ENCODE assay signal across 17 cellular contexts in genomic region chr5:10746711-10747110, GRCh38. TPM values are rescaled to one million over a fixed set of nuclear protein-coding genes. Genes with fewer than 3 reads are reported as not detected.
A peak's percentile ranks its signal among the peaks of the same experiment; 100 is the strongest.
DNase-seq lines count a peak whose midpoint lies in the region; ATAC-seq, FAIRE-seq and TF ChIP-seq lines count a peak whose summit lies in the region.
"Had no signal": no experiment of that assay in that cellular context is flagged by ENCODE, and none has a peak within 500 bp of the region (broad histone marks: within the 10 kb centered on the region; RNA-seq: fewer than 3 reads in every experiment).

No MANE protein-coding gene starts in this region.

- no peak overlapping the region for H3K27ac ChIP-seq in left ventricle myocardium inferior (replicated peaks)
- no peak overlapping the region for H3K27ac ChIP-seq in GM12878 (ENCODE audit: control insufficient read depth, insufficient read depth)
- no peak overlapping the region for H3K27ac ChIP-seq in upper lobe of right lung

- WGBS in GM12878 (ENCODE audit: insufficient coverage, insufficient replicate concordance, low lambda C conversion rate, missing lambda C conversion rate) = 98% methylated on average over 6 of the region's 6 CpGs

- H3K9me3 ChIP-seq in left ventricle myocardium inferior (replicated peaks) (no peaks in the 10 kb centered on the region), GM12878 (replicated peaks; ENCODE audit: control insufficient read depth, insufficient read depth, low read length) (no peaks in the 10 kb centered on the region; the same call in 1 of the 3 replicates), upper lobe of right lung (no peaks in the 10 kb centered on the region)

- no peak for FAIRE-seq in GM12878 (lab: Jason Lieb, UNC)

- in situ Hi-C loops in GM12878 (cut with MboI) = no loop called here

- peaks cover 40% of the 10 kb centered on the region for H3K4me1 ChIP-seq in left ventricle myocardium inferior
- peaks cover 6% of the 10 kb centered on the region for H3K4me1 ChIP-seq in GM12878 (ENCODE audit: control insufficient read depth, insufficient read depth, low read length)
- H3K4me1 ChIP-seq in upper lobe of right lung = peaks cover 13% of the 10 kb centered on the region

- H2AFZ ChIP-seq in GM12878 (ENCODE audit: control insufficient read depth, low read depth, low read length) = no peak overlapping the region

- peaks cover 58% of the 10 kb centered on the region for H3K36me3 ChIP-seq in left ventricle myocardium inferior
- H3K36me3 ChIP-seq in GM12878 (ENCODE audit: control insufficient read depth in 2 of 2, insufficient read depth in 2 of 2, low read length in 1 of 2) = peaks cover 12 to 40% of the 10 kb centered on the region in 2 experiments
- H3K36me3 ChIP-seq in upper lobe of right lung = peaks cover 61% of the 10 kb centered on the region

- DNase-seq in Right ventricle myocardium superior (no peak), left ventricle myocardium inferior (no peak), GM12878 (ENCODE audit: low read depth, low spot score) (no peak), medulla oblongata (ENCODE audit: extremely low spot score) (peak; percentile 75), upper lobe of right lung (no peak), omental fat pad (ENCODE audit: low spot score) (no peak), COLO668 (lab: John Stamatoyannopoulos, UW; ENCODE audit: unreplicated experiment) (no peak)
- DNase-seq in activated CD4-positive, alpha-beta T cell treated with anti-CD3 and anti-CD28 coated beads for 1 hour = no peak
- DNase-seq: ACHN; activated CD4-positive, alpha-beta memory T cell treated with anti-CD3 and anti-CD28 coated beads, Interleukin-2, amount 10 ng/mL, durations not matched to agents 7 days and 5 days; activated naive CD4-positive, alpha-beta T cell treated with Interleukin-2 at 50 U/mL for 16 hours; caudate nucleus; DMS 273 treated with DMSO at 0.1 percent for 48 hours; erythroblast; natural killer cell; NCI-H446 treated with DMSO at 0.1 percent for 48 hours; T-helper 2 cell had no signal

- H3K27me3 ChIP-seq in left ventricle myocardium inferior (ENCODE audit: low read depth) (no peaks in the 10 kb centered on the region), GM12878 (replicated peaks in 1 of 2; ENCODE audit: control insufficient read depth in 2 of 2, insufficient read depth in 2 of 2, low read length in 1 of 2) (no peaks in the 10 kb centered on the region), upper lobe of right lung (no peaks in the 10 kb centered on the region)

- ATAC-seq in Right ventricle myocardium superior (ENCODE audit: poor library complexity) = peak; percentile 53
- ATAC-seq in GM12878 = peak; percentile 12; the same call in 2 of the 3 replicates
- peak; percentile 90 for ATAC-seq in upper lobe of right lung
- no peak for ATAC-seq in omental fat pad (ENCODE audit: low FRiP score)
- ATAC-seq: natural killer cell had no signal

- BruUV-seq in GM12878 (replicated peaks; lab: Mats Ljungman, UMichigan) = no TSS peak

- H4K20me1 ChIP-seq in GM12878 (ENCODE audit: control insufficient read depth, insufficient read depth) = peaks cover 5% of the 10 kb centered on the region

- H3K79me2 ChIP-seq in GM12878 (ENCODE audit: control insufficient read depth, insufficient read depth, low read length) = peaks cover 12% of the 10 kb centered on the region

- no peak for TF ChIP-seq RAD21 in GM12878 (IDR thresholded peaks at IDR 0.05; ENCODE audit: insufficient read depth, low read depth, low read length)

- SMC1A ChIA-PET in GM12878 (lab: Charles Lee; ENCODE audit: uncharacterized antibody, unreplicated experiment) = interaction anchor here (0.7 kb wide), 1 partner anchor 9 kb away, joined by 3 read pairs; no protein-coding TSS in a partner anchor

- no peak for TF ChIP-seq POLR2A in GM12878 (IDR thresholded peaks at IDR 0.05; ENCODE audit: low read depth, low read length)

- H3K9ac ChIP-seq in GM12878 (ENCODE audit: control insufficient read depth, insufficient read depth, low read length) = no peak overlapping the region

- POLR2A ChIA-PET in GM12878 (lab: Charles Lee) = no interaction called here

- H3K4me3 ChIP-seq in left ventricle myocardium inferior (no peak overlapping the region), GM12878 (no peak overlapping the region), upper lobe of right lung (no peak overlapping the region)

- RAD21 ChIA-PET in GM12878 (lab: Charles Lee; ENCODE audit: unreplicated experiment) = no interaction called here

- H3K4me2 ChIP-seq in GM12878 (ENCODE audit: control insufficient read depth, insufficient read depth) = no peak overlapping the region

- no peak for TF ChIP-seq EP300 in GM12878 (IDR thresholded peaks at IDR 0.05; ENCODE audit: borderline replicate concordance in 1 of 2, control insufficient read depth in 1 of 2, low read depth in 2 of 2, low read length in 2 of 2)

- TF ChIP-seq CTCF in left ventricle myocardium inferior (IDR thresholded peaks at IDR 0.05; ENCODE audit: borderline replicate concordance) (no peak), GM12878 (IDR thresholded peaks at IDR 0.05 in 2 of 3, conservative IDR thresholded peaks at IDR 0.05 in 1 of 3; ENCODE audit: control insufficient read depth in 2 of 3, extremely low read depth in 1 of 3, insufficient read depth in 1 of 3, low read depth in 3 of 3, low read length in 3 of 3) (no peak), upper lobe of right lung (IDR thresholded peaks at IDR 0.05) (no peak), omental fat pad (IDR thresholded peaks at IDR 0.05) (no peak)

- CTCF ChIA-PET in GM12878 (lab: Yijun Ruan, JAX) = no interaction called here

- intact Hi-C loops in Right ventricle myocardium superior (cut with DNase I) = no loop called here
- intact Hi-C loops in left ventricle myocardium inferior (cut with micrococcal nuclease) = no loop called here
- intact Hi-C loops in GM12878 (cut with micrococcal nuclease; ENCODE audit: unreplicated experiment) = no loop called here
- intact Hi-C loops in upper lobe of right lung (cut with DNase I) = no loop called here

TF ChIP-seq in GM12878, 131 proteins besides CTCF, POLR2A, EP300 and RAD21:
- peak; percentile 42; the same call in 1 of the 2 replicates for TF ChIP-seq SPI1 (IDR thresholded peaks at IDR 0.05; ENCODE audit: borderline replicate concordance, insufficient read depth, low read depth, low read length)
- TF ChIP-seq IRF4 (IDR thresholded peaks at IDR 0.05; ENCODE audit: low read depth, low read length) = no peak
TF ChIP-seq in GM12878: peak in this region for 1.

RNA-seq across cellular contexts. Expression of gene DAP, which starts 14.3 kb away (rescaled TPM):
- 13.6 TPM for total RNA-seq in Right ventricle myocardium superior
- 22.9 TPM for total RNA-seq in left ventricle myocardium inferior
- 67.9 and 68.0 TPM in 2 replicates for total RNA-seq in GM12878 (2013; cell fraction: nucleolus; rRNA removed)
- total RNA-seq in GM12878 (2014; rRNA removed) = 24.9 and 25.7 TPM in 2 replicates
- total RNA-seq in GM12878 (2014; rRNA removed; fragmentation: Illumina TruSeq; extraction: Trizol) = 27.2 and 28.9 TPM in 2 replicates
- total RNA-seq in GM12878 (2021) = 93.1 and 94.8 TPM in 2 replicates
- polyA plus RNA-seq in GM12878 (2011; ENCODE audit: low read depth) = 64.4 TPM
- 27.0 and 35.0 TPM in 2 replicates for polyA plus RNA-seq in GM12878 (2011; rRNA removed)
- 63.7 and 66.4 TPM in 2 replicates for polyA plus RNA-seq in GM12878 (2011; cell fraction: cytosol; rRNA removed)
- 46.5 and 46.6 TPM in 2 replicates for polyA plus RNA-seq in GM12878 (2011; cell fraction: nucleus; rRNA removed)
- 82.2 and 86.0 TPM in 2 replicates for polyA plus RNA-seq in GM12878 (2012)
- 63.7 and 98.6 TPM in 2 replicates for polyA plus RNA-seq in GM12878 (2014; fragmentation: Illumina TruSeq; extraction: Trizol)
- 10 to 100 TPM; 12.9 to 18.1 TPM for polyA plus RNA-seq in GM12878 (2014; fragmentation: Nextera tagmentation; extraction: Ambion mirVana)
- polyA plus RNA-seq in GM12878 (2014; rRNA removed) = 64.9 and 67.3 TPM in 2 replicates
- polyA plus RNA-seq in GM12878 (2016; fragmentation: Nextera tagmentation; extraction: Ambion mirVana) = 100 to 1,000 TPM; 123 to 130 TPM
- polyA minus RNA-seq in GM12878 (2011; rRNA and poly(A)+ RNA removed) = 25.2 and 44.6 TPM in 2 replicates
- polyA minus RNA-seq in GM12878 (2011; cell fraction: cytosol; rRNA and poly(A)+ RNA removed) = 19.5 and 24.0 TPM in 2 replicates
- 18.0 and 33.5 TPM in 2 replicates for polyA minus RNA-seq in GM12878 (2011; cell fraction: nucleus; rRNA and poly(A)+ RNA removed)
- 105 TPM for total RNA-seq in upper lobe of right lung
- 10 to 100 TPM; 47.8 to 57.3 (median 50.0) TPM for total RNA-seq in omental fat pad
